ENCODE assay signal across 2 cellular contexts in genomic region chr7:87483131-87483530, GRCh38.
TF ChIP-seq lines count a peak whose summit lies in the region.

No MANE protein-coding gene starts in this region.

TF ChIP-seq in HepG2, 621 proteins besides CTCF, POLR2A, EP300 and RAD21:
- no peak for TF ChIP-seq GABPB1 (CRISPR knock-in tag; IDR thresholded peaks at IDR 0.05)
- TF ChIP-seq TCF7L2 (IDR thresholded peaks at IDR 0.05; ENCODE audit: low read depth, low read length) = no peak
- TF ChIP-seq ZBTB10 (CRISPR knock-in tag; IDR thresholded peaks at IDR 0.05; ENCODE audit: borderline replicate concordance) = no peak
- TF ChIP-seq, protein P1, sequence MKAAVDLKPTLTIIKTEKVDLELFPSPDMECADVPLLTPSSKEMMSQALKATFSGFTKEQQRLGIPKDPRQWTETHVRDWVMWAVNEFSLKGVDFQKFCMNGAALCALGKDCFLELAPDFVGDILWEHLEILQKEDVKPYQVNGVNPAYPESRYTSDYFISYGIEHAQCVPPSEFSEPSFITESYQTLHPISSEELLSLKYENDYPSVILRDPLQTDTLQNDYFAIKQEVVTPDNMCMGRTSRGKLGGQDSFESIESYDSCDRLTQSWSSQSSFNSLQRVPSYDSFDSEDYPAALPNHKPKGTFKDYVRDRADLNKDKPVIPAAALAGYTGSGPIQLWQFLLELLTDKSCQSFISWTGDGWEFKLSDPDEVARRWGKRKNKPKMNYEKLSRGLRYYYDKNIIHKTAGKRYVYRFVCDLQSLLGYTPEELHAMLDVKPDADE (CRISPR knock-in tag; IDR thresholded peaks at IDR 0.05) = no peak
- TF ChIP-seq GLI4 (CRISPR knock-in tag; IDR thresholded peaks at IDR 0.05; ENCODE audit: borderline replicate concordance) = no peak
- TF ChIP-seq ZSCAN30 (CRISPR knock-in tag; IDR thresholded peaks at IDR 0.05) = no peak
- no peak for TF ChIP-seq SRY (CRISPR knock-in tag; IDR thresholded peaks at IDR 0.05)
- TF ChIP-seq SRSF1 (optimal IDR thresholded peaks at IDR 0.05; ENCODE audit: low read depth, low read length) = no peak
- no peak for TF ChIP-seq NFE2L1 (CRISPR knock-in tag; IDR thresholded peaks at IDR 0.05; ENCODE audit: borderline replicate concordance)
- no peak for TF ChIP-seq REPIN1 (CRISPR knock-in tag; IDR thresholded peaks at IDR 0.05; ENCODE audit: borderline replicate concordance, low read depth)
- no peak for TF ChIP-seq ZNF616 (CRISPR knock-in tag; IDR thresholded peaks at IDR 0.05; ENCODE audit: low read depth)
- TF ChIP-seq FOXJ3 (CRISPR knock-in tag; IDR thresholded peaks at IDR 0.05; ENCODE audit: borderline replicate concordance) = no peak

TF ChIP-seq in WTC11, 78 proteins besides CTCF, POLR2A, EP300 and RAD21:
- 0 out of 2 replicates have a peak, but pooled peaks have one; percentile 9 for TF ChIP-seq USF2 (CRISPR knock-in tag; IDR thresholded peaks at IDR 0.05)
- TF ChIP-seq SMAD3 (CRISPR knock-in tag; IDR thresholded peaks at IDR 0.05; ENCODE audit: borderline replicate concordance) = no peak
- no peak for TF ChIP-seq ZBTB21 (CRISPR knock-in tag; IDR thresholded peaks at IDR 0.05; ENCODE audit: borderline replicate concordance)
- TF ChIP-seq, protein P2, sequence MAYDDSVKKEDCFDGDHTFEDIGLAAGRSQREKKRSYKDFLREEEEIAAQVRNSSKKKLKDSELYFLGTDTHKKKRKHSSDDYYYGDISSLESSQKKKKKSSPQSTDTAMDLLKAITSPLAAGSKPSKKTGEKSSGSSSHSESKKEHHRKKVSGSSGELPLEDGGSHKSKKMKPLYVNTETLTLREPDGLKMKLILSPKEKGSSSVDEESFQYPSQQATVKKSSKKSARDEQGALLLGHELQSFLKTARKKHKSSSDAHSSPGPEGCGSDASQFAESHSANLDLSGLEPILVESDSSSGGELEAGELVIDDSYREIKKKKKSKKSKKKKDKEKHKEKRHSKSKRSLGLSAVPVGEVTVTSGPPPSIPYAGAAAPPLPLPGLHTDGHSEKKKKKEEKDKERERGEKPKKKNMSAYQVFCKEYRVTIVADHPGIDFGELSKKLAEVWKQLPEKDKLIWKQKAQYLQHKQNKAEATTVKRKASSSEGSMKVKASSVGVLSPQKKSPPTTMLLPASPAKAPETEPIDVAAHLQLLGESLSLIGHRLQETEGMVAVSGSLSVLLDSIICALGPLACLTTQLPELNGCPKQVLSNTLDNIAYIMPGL (CRISPR knock-in tag; IDR thresholded peaks at IDR 0.05) = no peak
- TF ChIP-seq TP53 (CRISPR knock-in tag; IDR thresholded peaks at IDR 0.05) = no peak
